In the genomic region with DNA sequence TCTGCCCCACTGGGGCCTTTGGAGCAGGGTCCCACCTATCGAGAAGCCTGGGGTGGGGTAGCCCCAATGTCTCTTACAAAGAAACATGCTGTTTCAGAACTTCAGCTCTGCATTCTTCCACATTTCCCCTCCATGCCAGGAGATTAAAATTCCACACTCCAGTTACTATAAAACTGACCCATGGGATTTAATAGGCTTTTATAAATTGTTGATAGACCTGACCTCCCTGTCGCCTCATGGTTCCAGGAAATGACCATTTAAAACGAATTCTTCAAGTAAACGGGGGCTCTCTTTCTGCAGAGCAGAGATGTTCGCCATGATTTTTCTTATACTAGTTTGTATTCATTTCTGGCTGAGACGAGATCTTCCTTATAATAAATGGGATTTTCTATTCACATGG, we compare ENCODE assay signal across 19 cellular contexts. TPM values are rescaled to one million over a fixed set of nuclear protein-coding genes. Genes with fewer than 3 reads are reported as not detected.
DNase-seq lines count a peak whose midpoint lies in the region; ATAC-seq and TF ChIP-seq lines count a peak whose summit lies in the region.
"Had no signal": no experiment of that assay in that cellular context is flagged by ENCODE, and none has a peak within 500 bp of the region (broad histone marks: within the 10 kb centered on the region; RNA-seq: fewer than 3 reads in every experiment).

No MANE protein-coding gene starts in this region.

- DNase-seq in SJSA1 (ENCODE audit: low read depth in 1 of 2, low spot score in 2 of 2) (no peak), esophagus squamous epithelium (lab: John Stamatoyannopoulos, UW) (no peak), sciatic nerve (ENCODE audit: low spot score) (no peak), transverse colon (no peak), activated gamma-delta T cell treated with Interleukin-2 at 50 U/mL for 16 hours (no peak), mucosa of descending colon (no peak), cerebellar nuclear complex (lab: John Stamatoyannopoulos, UW) (no peak)
- no peak for DNase-seq in stimulated activated CD4-positive, alpha-beta T cell treated with anti-CD3 and anti-CD28 coated beads, Interleukin-4, amount 100 ng/mL, for 4 hours
- DNase-seq: activated CD4-positive, alpha-beta T cell treated with anti-CD3 and anti-CD28 coated beads for 36 hours; activated CD8-positive, alpha-beta T cell treated with anti-CD3 and anti-CD28 coated beads, Interleukin-2, amount 10 ng/mL, durations not matched to agents 7 days and 5 days; activated naive CD8-positive, alpha-beta T cell treated with anti-CD3 and anti-CD28 coated beads, Interleukin-2, amount 10 ng/mL, durations not matched to agents 7 days and 5 days; activated T-cell treated with anti-CD3 and anti-CD28 coated beads for 4 hours; Calu3; DMS79 treated with DMSO at 0.1 percent for 48 hours; NCI-H1694; small intestine; stimulated activated CD4-positive, alpha-beta T cell treated with anti-CD3 and anti-CD28 coated beads, Interleukin-2, amount 100 ng/mL, for 24 hours had no signal

- H3K27ac ChIP-seq in SJSA1 (0 out of 2 replicates have a peak overlapping the region, but pooled peaks have one; percentile 3), esophagus squamous epithelium (peak overlapping the region in 3 of 4 donors; percentile 16 to 68 (median 18)), transverse colon (peak overlapping the region; percentile 45 to 67 (median 49))
- H3K27ac ChIP-seq: GM23248 had no signal

- H3K4me3 ChIP-seq in SJSA1 (no peak overlapping the region), esophagus squamous epithelium (no peak overlapping the region), transverse colon (no peak overlapping the region), mucosa of descending colon (no peak overlapping the region)
- H3K4me3 ChIP-seq: GM23248 had no signal

- in situ Hi-C loops in transverse colon (cut with MboI; ENCODE audit: low pct_ligation_motif_present in 1 of 4, low pct_unique_long_range_greater_than_20kb in 1 of 4, low sequenced_read_pairs in 3 of 4): loop anchor here in 2 of 4 donors (25.0 kb wide), 2 partner anchors 90 to 110 kb away; no protein-coding TSS in a partner anchor

- WGBS in esophagus squamous epithelium, 2 donors: 50 to 80% methylated on average over 6 of the region's 6 CpGs
- 53 to 69% methylated on average over 5 to 6 of the region's 6 CpGs for WGBS in transverse colon (ENCODE audit: low coverage in 1 of 2), 2 donors

- H3K27me3 ChIP-seq in SJSA1 (replicated peaks) (no peaks in the 10 kb centered on the region), esophagus squamous epithelium (no peaks in the 10 kb centered on the region), transverse colon (no peaks in the 10 kb centered on the region)

- no peak for TF ChIP-seq CTCF in esophagus squamous epithelium (IDR thresholded peaks at IDR 0.05)
- no peak for TF ChIP-seq CTCF in transverse colon (IDR thresholded peaks at IDR 0.05)
- TF ChIP-seq CTCF in mucosa of descending colon (IDR thresholded peaks at IDR 0.05): no peak

- H3K9me3 ChIP-seq in SJSA1 (replicated peaks) (no peaks in the 10 kb centered on the region; the same call in 1 of the 2 replicates), esophagus squamous epithelium (no peaks in the 10 kb centered on the region), transverse colon (no peaks in the 10 kb centered on the region), mucosa of descending colon (no peaks in the 10 kb centered on the region)

- intact Hi-C loops in esophagus squamous epithelium (cut with DNase I): no loop called here
- intact Hi-C loops in sciatic nerve (cut with DNase I): no loop called here
- intact Hi-C loops in transverse colon (cut with DNase I; ENCODE audit: low total_unique reads): no loop called here
- intact Hi-C loops in mucosa of descending colon (cut with DNase I, micrococcal nuclease): no loop called here

- TF ChIP-seq POLR2A in esophagus squamous epithelium (IDR thresholded peaks at IDR 0.05) (no peak), transverse colon (IDR thresholded peaks at IDR 0.05) (no peak)

- H3K36me3 ChIP-seq in SJSA1 (no peaks in the 10 kb centered on the region), esophagus squamous epithelium (no peaks in the 10 kb centered on the region), transverse colon (no peaks in the 10 kb centered on the region), mucosa of descending colon (ENCODE audit: low read depth) (no peaks in the 10 kb centered on the region)

- TF ChIP-seq EP300 in transverse colon (IDR thresholded peaks at IDR 0.05; ENCODE audit: low read depth): no peak

- H3K4me1 ChIP-seq in SJSA1 (replicated peaks): peaks cover 54% of the 10 kb centered on the region
- peaks cover 7 to 62% (median 24%) of the 10 kb centered on the region in 3 donors for H3K4me1 ChIP-seq in esophagus squamous epithelium
- peaks cover 0 to 50% (median 28%) of the 10 kb centered on the region in 4 donors for H3K4me1 ChIP-seq in transverse colon
- H3K4me1 ChIP-seq in mucosa of descending colon (ENCODE audit: low read depth): peaks cover 28% of the 10 kb centered on the region

- ATAC-seq in sciatic nerve (peak; percentile 12), mucosa of descending colon (no peak)
- ATAC-seq: activated CD4-positive, alpha-beta T cell treated with anti-CD3 and anti-CD28 coated beads for 36 hours; activated CD8-positive, alpha-beta T cell treated with anti-CD3 and anti-CD28 coated beads, Interleukin-2, amount 10 ng/mL, durations not matched to agents 7 days and 5 days had no signal

RNA-seq across cellular contexts. Expression of a gene that starts 19.3 kb away (rescaled TPM):
- 15.7 and 19.0 TPM in 2 replicates for total RNA-seq in SJSA1 (2014; rRNA removed; shearing (Covaris generic))
- 10 to 100 TPM; 29.5 to 77.4 (median 50.8) TPM for total RNA-seq in esophagus squamous epithelium
- 94.9 TPM for total RNA-seq in sciatic nerve
- total RNA-seq in transverse colon: 100 to 1,000 TPM in 2 of 4 donors, 10 to 100 TPM in 2; 53.2 to 157 (median 104) TPM
- total RNA-seq in mucosa of descending colon: 100 to 1,000 TPM in 1 of 3 donors, 10 to 100 TPM in 2; 73.1 to 127 (median 73.9) TPM
- total RNA-seq: activated CD4-positive, alpha-beta T cell treated with anti-CD3 and anti-CD28 coated beads for 36 hours; activated CD8-positive, alpha-beta T cell treated with anti-CD3 and anti-CD28 coated beads, Interleukin-2, amount 10 ng/mL, durations not matched to agents 7 days and 5 days; OCI-LY7 had no signal
